Comparison of ENCODE assay signal across 19 cellular contexts in genomic region chr2:74174909-74175308, GRCh38. TPM values are rescaled to one million over a fixed set of nuclear protein-coding genes. Genes with fewer than 3 reads are reported as not detected.
DNase-seq lines count a peak whose midpoint lies in the region; ATAC-seq lines count a peak whose summit lies in the region.
"Had no signal": no experiment of that assay in that cellular context is flagged by ENCODE, and none has a peak within 500 bp of the region (broad histone marks: within the 10 kb centered on the region; RNA-seq: fewer than 3 reads in every experiment).

No MANE protein-coding gene starts in this region.

- H3K36me3 ChIP-seq in trophoblast cell (ENCODE audit: control insufficient read depth in 1 of 2, insufficient read depth in 2 of 2, low read length in 2 of 2), result peaks cover 15 to 17% of the 10 kb centered on the region in 2 experiments

- no peak overlapping the region for H2AK5ac ChIP-seq in trophoblast cell (ENCODE audit: low read length)

- no peaks in the 10 kb centered on the region for H3K9me3 Mint-ChIP-seq in activated CD4-positive, alpha-beta T cell treated with anti-CD3 and anti-CD28 coated beads for 36 hours (ENCODE audit: low read depth)
- H3K9me3 Mint-ChIP-seq in IgD-negative memory B cell, result no peaks in the 10 kb centered on the region
- no peaks in the 10 kb centered on the region for H3K9me3 Mint-ChIP-seq in activated naive CD8-positive, alpha-beta T cell treated with anti-CD3 and anti-CD28 coated beads for 36 hours
- H3K9me3 Mint-ChIP-seq: activated CD4-positive, alpha-beta T cell treated with anti-CD3 and anti-CD28 coated beads, Interleukin-2, amount 10 ng/mL, durations not matched to agents 7 days and 5 days had no signal

- H4K8ac ChIP-seq in trophoblast cell (ENCODE audit: low read depth, low read length), result no peak overlapping the region

- H3K4me1 ChIP-seq in trophoblast cell (ENCODE audit: control insufficient read depth in 1 of 2, insufficient read depth in 2 of 2, low read length in 2 of 2), result peaks cover 3 to 4% of the 10 kb centered on the region in 2 experiments
- H3K4me1 ChIP-seq: parathyroid adenoma, SJCRH30 had no signal

- no peak overlapping the region for H4K12ac ChIP-seq in trophoblast cell (ENCODE audit: low read depth, low read length)

- H3K27me3 ChIP-seq in trophoblast cell (ENCODE audit: insufficient read depth, low read length), result no peaks in the 10 kb centered on the region
- H3K27me3 ChIP-seq: SJCRH30 had no signal

- CTCF ChIA-PET in activated CD4-positive, alpha-beta T cell treated with anti-CD3 and anti-CD28 coated beads for 36 hours (lab: Charles Lee), result interaction anchor here (0.7 to 1.4 kb wide), 5 partner anchors 8 to 351 kb away, joined by 3 to 4 read pairs (median 3); no protein-coding TSS in a partner anchor

- no peak overlapping the region for H4K91ac ChIP-seq in trophoblast cell (ENCODE audit: low read depth, low read length)

- no peak for ATAC-seq in activated CD4-positive, alpha-beta T cell treated with anti-CD3 and anti-CD28 coated beads for 36 hours
- ATAC-seq in GM19324 (IDR thresholded peaks at IDR 0.05; ENCODE audit: low FRiP score, unreplicated experiment), result no peak
- ATAC-seq: A549 had no signal

- H3K4ac ChIP-seq in trophoblast cell (ENCODE audit: low read depth, low read length), result peak overlapping the region; percentile 50

- no peak overlapping the region for H3K4me2 ChIP-seq in trophoblast cell (ENCODE audit: low read length)
- H3K4me2 ChIP-seq: A549 had no signal

- no peak overlapping the region for H3K27ac ChIP-seq in trophoblast cell (ENCODE audit: low read depth, low read length)
- H3K27ac ChIP-seq: A549, parathyroid adenoma, SJCRH30 had no signal

- peak overlapping the region; percentile 51 for H3K27ac Mint-ChIP-seq in activated CD4-positive, alpha-beta T cell treated with anti-CD3 and anti-CD28 coated beads for 36 hours
- H3K27ac Mint-ChIP-seq in IgD-negative memory B cell, result peak overlapping the region; percentile 73 to 99 (median 96)
- H3K27ac Mint-ChIP-seq in activated naive CD8-positive, alpha-beta T cell treated with anti-CD3 and anti-CD28 coated beads for 36 hours, result no peak overlapping the region
- H3K27ac Mint-ChIP-seq: activated CD4-positive, alpha-beta T cell treated with anti-CD3 and anti-CD28 coated beads, Interleukin-2, amount 10 ng/mL, durations not matched to agents 7 days and 5 days; type B pancreatic cell had no signal

- no peak overlapping the region for H3K9ac ChIP-seq in trophoblast cell (ENCODE audit: low read length)
- H3K9ac ChIP-seq: parathyroid adenoma had no signal

- H2BK12ac ChIP-seq in trophoblast cell (ENCODE audit: low read length), result no peak overlapping the region

- WGBS in trophoblast cell (ENCODE audit: extremely low coverage, insufficient coverage, insufficient read length), result no CpG with 5 or more reads among the region's 1 CpG

- H3K4me1 Mint-ChIP-seq in activated CD4-positive, alpha-beta T cell treated with anti-CD3 and anti-CD28 coated beads for 36 hours, result peaks cover 46% of the 10 kb centered on the region
- H3K4me1 Mint-ChIP-seq in IgD-negative memory B cell, result peaks cover 33 to 42% (median 39%) of the 10 kb centered on the region in 3 donors
- H3K4me1 Mint-ChIP-seq in activated naive CD8-positive, alpha-beta T cell treated with anti-CD3 and anti-CD28 coated beads for 36 hours, result peaks cover 44% of the 10 kb centered on the region

- H2BK5ac ChIP-seq in trophoblast cell (ENCODE audit: low read depth, low read length, poor library complexity), result no peak overlapping the region

- no peak overlapping the region for H3K4me3 ChIP-seq in trophoblast cell (ENCODE audit: low read depth, low read length)
- H3K4me3 ChIP-seq: A549, HAP-1, SJCRH30 had no signal

- no peak for DNase-seq in activated CD4-positive, alpha-beta T cell treated with anti-CD3 and anti-CD28 coated beads for 36 hours
- no peak for DNase-seq in activated CD4-positive, alpha-beta T cell treated with anti-CD3 and anti-CD28 coated beads, Interleukin-2, amount 50 U/mL, for 48 hours
- no peak for DNase-seq in activated naive CD8-positive, alpha-beta T cell treated with anti-CD3 and anti-CD28 coated beads for 36 hours
- no peak for DNase-seq in trophoblast cell
- DNase-seq in NCI-H526 treated with DMSO at 0.1 percent for 48 hours (lab: John Stamatoyannopoulos, UW), result no peak
- DNase-seq in ureter (ENCODE audit: low spot score), result no peak
- DNase-seq: activated CD4-positive, alpha-beta T cell treated with anti-CD3 and anti-CD28 coated beads, Interleukin-2, amount 10 ng/mL, durations not matched to agents 7 days and 5 days; activated effector memory CD4-positive, alpha-beta T cell treated with Interleukin-2 at 50 U/mL for 16 hours; foreskin melanocyte; NCI-H1436 treated with DMSO at 0.1 percent for 48 hours; NCI-H446; SJCRH30; stimulated activated CD4-positive, alpha-beta T cell treated with anti-CD3 and anti-CD28 coated beads, Interleukin-4, amount 100 ng/mL, for 4 hours had no signal

- no peak overlapping the region for H2BK120ac ChIP-seq in trophoblast cell (ENCODE audit: insufficient read depth, low read length, poor library complexity)

- POLR2A ChIA-PET in activated CD4-positive, alpha-beta T cell treated with anti-CD3 and anti-CD28 coated beads for 36 hours (lab: Charles Lee), result no interaction called here

- intact Hi-C loops in activated CD4-positive, alpha-beta T cell treated with anti-CD3 and anti-CD28 coated beads for 36 hours (cut with DNase I, micrococcal nuclease), result loop anchor here (5.0 to 10.0 kb wide), 3 partner anchors 32 to 788 kb away; partner anchors contain the start of genes ALMS1 (in 1 of the 2) and STAMBP (in 1 of the 2)

- H3K14ac ChIP-seq in trophoblast cell (ENCODE audit: low read length), result no peak overlapping the region

- peaks cover 7% of the 10 kb centered on the region for H3K79me1 ChIP-seq in trophoblast cell (ENCODE audit: low read length)

- H3K23ac ChIP-seq in trophoblast cell (ENCODE audit: low read length), result no peak overlapping the region

- no peak overlapping the region for H3K18ac ChIP-seq in trophoblast cell (ENCODE audit: low read length)

- no peaks in the 10 kb centered on the region for H3K9me3 ChIP-seq in trophoblast cell (ENCODE audit: insufficient read depth, low read depth, low read length)
- H3K9me3 ChIP-seq: A549 had no signal

- no peak overlapping the region for H3K4me3 Mint-ChIP-seq in activated CD4-positive, alpha-beta T cell treated with anti-CD3 and anti-CD28 coated beads for 36 hours
- H3K4me3 Mint-ChIP-seq in IgD-negative memory B cell, result peak overlapping the region; percentile 82 to 99 (median 86)
- peak overlapping the region; percentile 15 for H3K4me3 Mint-ChIP-seq in activated naive CD8-positive, alpha-beta T cell treated with anti-CD3 and anti-CD28 coated beads for 36 hours
- H3K4me3 Mint-ChIP-seq: activated CD4-positive, alpha-beta T cell treated with anti-CD3 and anti-CD28 coated beads, Interleukin-2, amount 10 ng/mL, durations not matched to agents 7 days and 5 days had no signal

- H3K79me2 ChIP-seq in trophoblast cell (ENCODE audit: control insufficient read depth, insufficient read depth, low read length, poor library complexity), result peaks cover 14% of the 10 kb centered on the region

- H3K36me3 Mint-ChIP-seq in activated CD4-positive, alpha-beta T cell treated with anti-CD3 and anti-CD28 coated beads for 36 hours (ENCODE audit: low read depth), result peaks cover 32% of the 10 kb centered on the region
- H3K36me3 Mint-ChIP-seq in IgD-negative memory B cell, result peaks cover 4% of the 10 kb centered on the region
- peaks cover 43% of the 10 kb centered on the region for H3K36me3 Mint-ChIP-seq in activated naive CD8-positive, alpha-beta T cell treated with anti-CD3 and anti-CD28 coated beads for 36 hours

- no peaks in the 10 kb centered on the region for H3K27me3 Mint-ChIP-seq in activated CD4-positive, alpha-beta T cell treated with anti-CD3 and anti-CD28 coated beads for 36 hours
- H3K27me3 Mint-ChIP-seq in IgD-negative memory B cell, result no peaks in the 10 kb centered on the region
- no peaks in the 10 kb centered on the region for H3K27me3 Mint-ChIP-seq in activated naive CD8-positive, alpha-beta T cell treated with anti-CD3 and anti-CD28 coated beads for 36 hours
- H3K27me3 Mint-ChIP-seq: activated CD4-positive, alpha-beta T cell treated with anti-CD3 and anti-CD28 coated beads, Interleukin-2, amount 10 ng/mL, durations not matched to agents 7 days and 5 days; type B pancreatic cell had no signal

- no peak overlapping the region for H2AFZ ChIP-seq in trophoblast cell (ENCODE audit: insufficient read depth, low read length, poor library complexity)
- H2AFZ ChIP-seq: parathyroid adenoma had no signal

RNA-seq across cellular contexts. Expression of gene MOB1A, which starts 3.8 kb away (rescaled TPM):
- total RNA-seq in activated CD4-positive, alpha-beta T cell treated with anti-CD3 and anti-CD28 coated beads for 36 hours, result 100 to 1,000 TPM in 1 of 2 experiments, 10 to 100 TPM in 1; 96.6 to 149 TPM
- 196 TPM for polyA plus RNA-seq in IgD-negative memory B cell
- total RNA-seq in activated naive CD8-positive, alpha-beta T cell treated with anti-CD3 and anti-CD28 coated beads for 36 hours, result 100 to 1,000 TPM; 156 to 161 TPM
- 40.4 and 41.8 TPM in 2 replicates for polyA plus RNA-seq in trophoblast cell (2013)
- total RNA-seq in ureter, result 96.9 TPM

RNA-seq across cellular contexts. Expression of gene MTHFD2, which starts 23.5 kb away (rescaled TPM):
- 100 to 1,000 TPM; 411 to 453 TPM for total RNA-seq in activated CD4-positive, alpha-beta T cell treated with anti-CD3 and anti-CD28 coated beads for 36 hours
- polyA plus RNA-seq in IgD-negative memory B cell, result 6.0 TPM
- 100 to 1,000 TPM; 375 to 398 TPM for total RNA-seq in activated naive CD8-positive, alpha-beta T cell treated with anti-CD3 and anti-CD28 coated beads for 36 hours
- polyA plus RNA-seq in trophoblast cell (2013), result 94.1 and 99.7 TPM in 2 replicates
- 92.5 TPM for total RNA-seq in ureter

RNA-seq across cellular contexts. Expression of gene BOLA3, which starts 27.2 kb away (rescaled TPM):
- 100 to 1,000 TPM; 119 to 130 TPM for total RNA-seq in activated CD4-positive, alpha-beta T cell treated with anti-CD3 and anti-CD28 coated beads for 36 hours
- 44.5 TPM for polyA plus RNA-seq in IgD-negative memory B cell
- 100 to 1,000 TPM; 148 to 154 TPM for total RNA-seq in activated naive CD8-positive, alpha-beta T cell treated with anti-CD3 and anti-CD28 coated beads for 36 hours
- 41.3 and 45.1 TPM in 2 replicates for polyA plus RNA-seq in trophoblast cell (2013)
- 40.6 TPM for total RNA-seq in ureter
